13 cellular contexts compared by ENCODE assay signal in genomic region chr4:78863254-78863869, GRCh38.
DNase-seq lines count a peak whose midpoint lies in the region; ATAC-seq, FAIRE-seq and TF ChIP-seq lines count a peak whose summit lies in the region.
"Had no signal": no experiment of that assay in that cellular context is flagged by ENCODE, and none has a peak within 500 bp of the region (broad histone marks: within the 10 kb centered on the region; RNA-seq: fewer than 3 reads in every experiment).

No MANE protein-coding gene starts in this region.

- no peak overlapping the region for H3K4me3 Mint-ChIP-seq in activated CD4-positive, alpha-beta memory T cell treated with anti-CD3 and anti-CD28 coated beads, Interleukin-2, amount 10 ng/mL, durations not matched to agents 7 days and 5 days
- H3K4me3 Mint-ChIP-seq in activated CD4-positive, alpha-beta memory T cell treated with anti-CD3 and anti-CD28 coated beads for 36 hours, result no peak overlapping the region
- H3K4me3 Mint-ChIP-seq: central memory CD8-positive, alpha-beta T cell had no signal

- no peak overlapping the region for H3K27ac Mint-ChIP-seq in activated CD4-positive, alpha-beta memory T cell treated with anti-CD3 and anti-CD28 coated beads, Interleukin-2, amount 10 ng/mL, durations not matched to agents 7 days and 5 days
- H3K27ac Mint-ChIP-seq in activated CD4-positive, alpha-beta memory T cell treated with anti-CD3 and anti-CD28 coated beads for 36 hours, result no peak overlapping the region

- peak; percentile 27 for ATAC-seq in GM19468 (IDR thresholded peaks at IDR 0.05; ENCODE audit: extremely low read depth, unreplicated experiment)
- ATAC-seq in HG02884 (IDR thresholded peaks at IDR 0.05; ENCODE audit: unreplicated experiment), result peak; percentile 45
- ATAC-seq in K562, result no peak; the same call in 2 of the 3 replicates

- H2AFZ ChIP-seq in K562 (ENCODE audit: low read depth, low read length), result no peak overlapping the region

- CTCF ChIA-PET in K562 (lab: Yijun Ruan, JAX; ENCODE audit: low intra/inter-chr PET ratio), result interaction anchor here (0.6 kb wide), 1 partner anchor 24 kb away, joined by 3 read pairs; no protein-coding TSS in a partner anchor
- CTCF ChIA-PET in activated CD4-positive, alpha-beta memory T cell treated with anti-CD3 and anti-CD28 coated beads, Interleukin-2, amount 10 ng/mL, durations not matched to agents 7 days and 5 days (lab: Charles Lee), result interaction anchor here (0.9 to 2.2 kb wide), 5 partner anchors 8 to 903 kb away, joined by 3 to 20 read pairs (median 4); no protein-coding TSS in a partner anchor
- CTCF ChIA-PET in activated CD4-positive, alpha-beta memory T cell treated with anti-CD3 and anti-CD28 coated beads for 36 hours (lab: Charles Lee), result interaction anchor here (0.6 to 2.8 kb wide), 13 partner anchors 9 to 936 kb away, joined by 3 to 23 read pairs (median 4); partner anchors contain the start of gene PAQR3

- TF ChIP-seq CTCF in K562 (IDR thresholded peaks at IDR 0.05 in 2 of 3, conservative IDR thresholded peaks at IDR 0.05 in 1 of 3; ENCODE audit: insufficient read depth in 2 of 3, low read depth in 1 of 3, low read length in 3 of 3), result no peak

- H3K9me3 ChIP-seq in K562 (replicated peaks; ENCODE audit: control insufficient read depth, insufficient read depth, low read depth, low read length), result no peaks in the 10 kb centered on the region
- H3K9me3 ChIP-seq: psoas muscle had no signal

- H3K4me2 ChIP-seq in K562 (ENCODE audit: insufficient read depth, low read length), result no peak overlapping the region

- no peaks in the 10 kb centered on the region for H3K9me3 Mint-ChIP-seq in activated CD4-positive, alpha-beta memory T cell treated with anti-CD3 and anti-CD28 coated beads, Interleukin-2, amount 10 ng/mL, durations not matched to agents 7 days and 5 days
- no peaks in the 10 kb centered on the region for H3K9me3 Mint-ChIP-seq in activated CD4-positive, alpha-beta memory T cell treated with anti-CD3 and anti-CD28 coated beads for 36 hours
- H3K9me3 Mint-ChIP-seq: central memory CD8-positive, alpha-beta T cell had no signal

- no peaks in the 10 kb centered on the region for H4K20me1 ChIP-seq in K562 (replicated peaks; ENCODE audit: control insufficient read depth, insufficient read depth, low read length)

- 81% methylated on average over 5 of the region's 5 CpGs for WGBS in K562 (ENCODE audit: insufficient coverage, low coverage, missing lambda C conversion rate)

- no peak overlapping the region for H3K9ac ChIP-seq in K562 (ENCODE audit: insufficient read depth in 1 of 2, low read depth in 2 of 2, low read length in 2 of 2)

- DNase-seq in GM12892 (ENCODE audit: insufficient read length), result no peak
- DNase-seq in K562 (ENCODE audit: extremely low read depth in 1 of 4, low spot score in 3 of 4), result no peak
- no peak for DNase-seq in NCI-H1436 (lab: John Stamatoyannopoulos, UW)
- DNase-seq in NCI-H187 treated with DMSO at 0.1 percent for 48 hours (lab: John Stamatoyannopoulos, UW), result no peak
- no peak for DNase-seq in activated CD4-positive, alpha-beta memory T cell treated with anti-CD3 and anti-CD28 coated beads, Interleukin-2, amount 10 ng/mL, durations not matched to agents 7 days and 5 days
- no peak for DNase-seq in activated CD4-positive, alpha-beta memory T cell treated with anti-CD3 and anti-CD28 coated beads for 36 hours
- DNase-seq: activated naive CD4-positive, alpha-beta T cell treated with anti-CD3 and anti-CD28 coated beads, Interleukin-2, amount 50 U/mL, for 16 hours; DMS79; psoas muscle had no signal

- H3K36me3 Mint-ChIP-seq in activated CD4-positive, alpha-beta memory T cell treated with anti-CD3 and anti-CD28 coated beads, Interleukin-2, amount 10 ng/mL, durations not matched to agents 7 days and 5 days (ENCODE audit: low read depth), result peaks cover 3% of the 10 kb centered on the region
- H3K36me3 Mint-ChIP-seq in activated CD4-positive, alpha-beta memory T cell treated with anti-CD3 and anti-CD28 coated beads for 36 hours, result peaks cover 2% of the 10 kb centered on the region

- POLR2A ChIA-PET in K562 (lab: Yijun Ruan, JAX), result interaction anchor here (0.5 kb wide), 1 partner anchor 540 kb away, joined by 3 read pairs; no protein-coding TSS in a partner anchor
- POLR2A ChIA-PET in activated CD4-positive, alpha-beta memory T cell treated with anti-CD3 and anti-CD28 coated beads, Interleukin-2, amount 10 ng/mL, durations not matched to agents 7 days and 5 days (lab: Charles Lee), result no interaction called here
- POLR2A ChIA-PET in activated CD4-positive, alpha-beta memory T cell treated with anti-CD3 and anti-CD28 coated beads for 36 hours (lab: Charles Lee), result no interaction called here

- peaks cover 51% of the 10 kb centered on the region for H3K79me2 ChIP-seq in K562 (ENCODE audit: control insufficient read depth, insufficient read depth, low read length)

- TF ChIP-seq EP300 in K562 (IDR thresholded peaks at IDR 0.05; ENCODE audit: low read length), result no peak

- no peak overlapping the region for H3K4me3 ChIP-seq in K562
- H3K4me3 ChIP-seq: psoas muscle had no signal

- H3K4me1 Mint-ChIP-seq in activated CD4-positive, alpha-beta memory T cell treated with anti-CD3 and anti-CD28 coated beads, Interleukin-2, amount 10 ng/mL, durations not matched to agents 7 days and 5 days, result peaks cover 3% of the 10 kb centered on the region
- H3K4me1 Mint-ChIP-seq in activated CD4-positive, alpha-beta memory T cell treated with anti-CD3 and anti-CD28 coated beads for 36 hours (ENCODE audit: low read depth), result no peaks in the 10 kb centered on the region

- no peak overlapping the region for H3K27ac ChIP-seq in K562 (ENCODE audit: extremely low read depth, low read depth, low read length)
- H3K27ac ChIP-seq: epithelial cell of prostate, psoas muscle had no signal

- H3K27me3 Mint-ChIP-seq in activated CD4-positive, alpha-beta memory T cell treated with anti-CD3 and anti-CD28 coated beads, Interleukin-2, amount 10 ng/mL, durations not matched to agents 7 days and 5 days, result no peaks in the 10 kb centered on the region
- no peaks in the 10 kb centered on the region for H3K27me3 Mint-ChIP-seq in activated CD4-positive, alpha-beta memory T cell treated with anti-CD3 and anti-CD28 coated beads for 36 hours
- H3K27me3 Mint-ChIP-seq: central memory CD8-positive, alpha-beta T cell had no signal

- no TSS peak for BruUV-seq in K562 (replicated peaks; lab: Mats Ljungman, UMichigan)

- in situ Hi-C loops in K562 (cut with MboI), result no loop called here

- intact Hi-C loops in K562 (cut with micrococcal nuclease), result loop anchor here (5.0 to 10.0 kb wide), 2 partner anchors 86 to 339 kb away; partner anchors contain the start of gene BMP2K
- intact Hi-C loops in activated CD4-positive, alpha-beta memory T cell treated with anti-CD3 and anti-CD28 coated beads for 36 hours (cut with micrococcal nuclease), result loop anchor here (5.0 kb wide), 2 partner anchors 86 to 271 kb away; partner anchors contain the start of gene BMP2K

- H3K27me3 ChIP-seq in K562 (ENCODE audit: control insufficient read depth in 2 of 2, insufficient read depth in 2 of 2, low read length in 2 of 2), result no peaks in the 10 kb centered on the region

- TF ChIP-seq POLR2A in GM12892 (IDR thresholded peaks at IDR 0.05; ENCODE audit: low read depth, low read length), result no peak
- no peak for TF ChIP-seq POLR2A in K562 (conservative IDR thresholded peaks at IDR 0.05)

- H3K4me1 ChIP-seq in K562 (replicated peaks in 1 of 2; ENCODE audit: control insufficient read depth in 2 of 2, insufficient read depth in 2 of 2, low read length in 2 of 2), result no peaks in the 10 kb centered on the region
- H3K4me1 ChIP-seq: psoas muscle had no signal

- peaks cover 90% of the 10 kb centered on the region for H3K36me3 ChIP-seq in K562 (ENCODE audit: control insufficient read depth, insufficient read depth, low read length)

- FAIRE-seq in GM12892 (lab: Jason Lieb, UNC) (peak; percentile 76), K562 (lab: Jason Lieb, UNC) (no peak)

- H3K9me1 ChIP-seq in K562 (ENCODE audit: control insufficient read depth, insufficient read depth, low read length), result no peaks in the 10 kb centered on the region

- TF ChIP-seq RAD21 in K562 (CRISPR knock-in tag; conservative IDR thresholded peaks at IDR 0.05 in 1 of 2, IDR thresholded peaks at IDR 0.05 in 1 of 2), result no peak

TF ChIP-seq in K562, 482 proteins besides CTCF, POLR2A, EP300 and RAD21:
- TF ChIP-seq STAG1 (CRISPR knock-in tag; IDR thresholded peaks at IDR 0.05; ENCODE audit: borderline replicate concordance) (no peak), RBM22 (IDR thresholded peaks at IDR 0.05; ENCODE audit: low read depth, low read length, poor library complexity, severe bottlenecking) (peak; percentile 73)
